ENCODE assay signal across 8 cellular contexts in the genomic region with DNA sequence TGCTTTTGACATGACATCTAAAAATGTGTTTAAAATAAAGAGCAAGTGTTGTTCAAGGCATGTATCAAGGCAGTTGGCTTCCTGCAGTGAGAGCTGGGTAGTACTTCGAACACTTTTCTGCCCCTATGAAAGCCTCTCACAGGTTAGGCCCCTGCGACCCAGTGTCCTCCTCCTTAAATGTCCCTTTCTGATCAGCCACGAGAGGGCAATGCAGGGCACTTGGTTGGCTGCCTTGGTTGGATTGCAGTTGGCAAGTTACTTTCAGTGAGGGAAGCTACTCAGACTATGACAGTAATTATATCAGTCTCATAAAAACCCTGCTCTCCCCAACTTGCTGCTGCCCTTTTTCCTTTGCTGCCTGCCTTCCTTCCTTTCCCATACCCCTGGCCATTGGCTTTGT.
DNase-seq lines count a peak whose midpoint lies in the region; ATAC-seq and TF ChIP-seq lines count a peak whose summit lies in the region.

No MANE protein-coding gene starts in this region.

- TF ChIP-seq CTCF in brain microvascular endothelial cell (IDR thresholded peaks at IDR 0.05; ENCODE audit: low read depth, low read length, missing control alignments) (peak; percentile 67), suprapubic skin (IDR thresholded peaks at IDR 0.05) (no peak), omental fat pad (IDR thresholded peaks at IDR 0.05) (no peak)

- no peak for TF ChIP-seq EP300 in suprapubic skin (IDR thresholded peaks at IDR 0.05)

- in situ Hi-C loops in brain microvascular endothelial cell (cut with HindIII; ENCODE audit: low pct_ligation_motif_present, low sequenced_read_pairs), result loop anchor here (25.0 kb wide), 1 partner anchor 202 kb away; no protein-coding TSS in a partner anchor

- no peak for ATAC-seq in omental fat pad (ENCODE audit: low FRiP score)

- H3K4me1 ChIP-seq in suprapubic skin, result peaks cover 5% of the 10 kb centered on the region

- H3K27me3 ChIP-seq in brain microvascular endothelial cell (replicated peaks) (no peaks in the 10 kb centered on the region), suprapubic skin (no peaks in the 10 kb centered on the region)

- H3K9me3 ChIP-seq in suprapubic skin, result no peaks in the 10 kb centered on the region

- no peak for TF ChIP-seq POLR2A in suprapubic skin (IDR thresholded peaks at IDR 0.05)

- no peaks in the 10 kb centered on the region for H3K36me3 ChIP-seq in brain microvascular endothelial cell (replicated peaks)
- no peaks in the 10 kb centered on the region for H3K36me3 ChIP-seq in suprapubic skin

- DNase-seq in DMS 273 (lab: John Stamatoyannopoulos, UW; ENCODE audit: unreplicated experiment) (peak; percentile 18), DMS 273 treated with DMSO at 0.1 percent for 48 hours (lab: John Stamatoyannopoulos, UW) (no peak), NCI-H146 treated with DMSO at 0.1 percent for 48 hours (lab: John Stamatoyannopoulos, UW; ENCODE audit: unreplicated experiment) (peak; percentile 55), brain microvascular endothelial cell (no peak), myocyte (ENCODE audit: low read depth) (peak; percentile 71), suprapubic skin (ENCODE audit: low spot score in 2 of 2) (no peak), omental fat pad (ENCODE audit: low spot score) (no peak), posterior vena cava (ENCODE audit: low spot score) (no peak)

- H3K4me3 ChIP-seq in brain microvascular endothelial cell (ENCODE audit: low read depth, low read length), result no peak overlapping the region
- H3K4me3 ChIP-seq in suprapubic skin, result no peak overlapping the region

- no peak overlapping the region for H3K27ac ChIP-seq in brain microvascular endothelial cell
- H3K27ac ChIP-seq in suprapubic skin, result no peak overlapping the region

- WGBS in suprapubic skin, result 55% methylated on average over 3 of the region's 3 CpGs

- intact Hi-C loops in posterior vena cava (cut with DNase I), result no loop called here

Comparison
In these comparisons a context has a peak if more than half of its experiments do, and no peak if none do; other contexts are left out.
1. DNase-seq: peak in DMS 273 (single experiment), NCI-H146 treated with DMSO at 0.1 percent for 48 hours (single experiment) and myocyte (single experiment); none in DMS 273 treated with DMSO at 0.1 percent for 48 hours (single experiment), brain microvascular endothelial cell (single experiment), suprapubic skin (0 of 2), omental fat pad (single experiment) and posterior vena cava (single experiment).